Comparison of ENCODE assay signal across 15 cellular contexts in the genomic region with DNA sequence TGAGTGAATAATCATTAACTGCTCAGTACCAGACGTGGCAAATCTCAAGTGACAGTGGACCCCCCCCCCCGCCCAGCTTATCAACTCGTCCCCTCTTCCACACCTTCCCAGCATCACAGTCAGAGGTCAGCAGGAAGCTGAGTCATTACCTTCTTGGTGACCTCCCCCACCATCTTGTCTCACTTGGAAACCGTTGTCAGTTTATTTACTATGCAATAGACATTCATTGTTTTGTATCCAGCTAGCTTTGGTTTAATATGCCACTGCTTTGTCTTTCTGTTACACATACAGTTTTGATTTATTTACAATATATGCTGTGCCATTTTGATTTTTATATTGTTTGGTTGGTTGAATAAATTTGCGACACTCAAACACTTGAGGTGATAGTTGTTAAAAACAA.
A peak's percentile ranks its signal among the peaks of the same experiment; 100 is the strongest.
DNase-seq lines count a peak whose midpoint lies in the region; ATAC-seq and TF ChIP-seq lines count a peak whose summit lies in the region.
"Had no signal": no experiment of that assay in that cellular context is flagged by ENCODE, and none has a peak within 500 bp of the region (broad histone marks: within the 10 kb centered on the region; RNA-seq: fewer than 3 reads in every experiment).

No MANE protein-coding gene starts in this region.

- H3K4me3 ChIP-seq in fibroblast of mammary gland (ENCODE audit: control insufficient read depth, low read depth, low read length) (no peak overlapping the region), psoas muscle (no peak overlapping the region), thyroid gland (replicated peaks in 1 of 3) (no peak overlapping the region)
- H3K4me3 ChIP-seq: Peyer's patch, tibial nerve had no signal

- ATAC-seq in psoas muscle (peak; percentile 26 to 58 (median 39)), HG02885 (IDR thresholded peaks at IDR 0.05; ENCODE audit: poor library complexity, unreplicated experiment) (no peak), HG03135 (IDR thresholded peaks at IDR 0.05; ENCODE audit: unreplicated experiment) (no peak)
- ATAC-seq: activated T-cell treated with anti-CD3 and anti-CD28 coated beads, Interleukin-2, amount 50 U/mL, for 72 hours; T-helper 17 cell had no signal

- WGBS in psoas muscle, 3 donors: 55 to 64% (median 62%) methylated on average over 5 of the region's 5 CpGs
- 68 to 77% methylated on average over 5 of the region's 5 CpGs for WGBS in thyroid gland, 2 donors

- H3K27me3 ChIP-seq in psoas muscle (ENCODE audit: insufficient read depth in 3 of 3, low read length in 2 of 3): no peaks in the 10 kb centered on the region
- H3K27me3 ChIP-seq in thyroid gland: no peaks in the 10 kb centered on the region
- H3K27me3 ChIP-seq: Peyer's patch, tibial nerve had no signal

- peak overlapping the region; percentile 60 for H3K27ac ChIP-seq in psoas muscle
- no peak overlapping the region for H3K27ac ChIP-seq in thyroid gland
- H3K27ac ChIP-seq: HL-60, Peyer's patch, tibial nerve had no signal

- H3K4me1 ChIP-seq in psoas muscle (peaks cover 58% of the 10 kb centered on the region), thyroid gland (no peaks in the 10 kb centered on the region)
- H3K4me1 ChIP-seq: Peyer's patch had no signal

- no peak for TF ChIP-seq POLR2A in thyroid gland (IDR thresholded peaks at IDR 0.05)

- H3K36me3 ChIP-seq in psoas muscle (ENCODE audit: insufficient read depth in 1 of 2, low read depth in 1 of 2) (peaks cover 0 to 51% of the 10 kb centered on the region in 2 donors), thyroid gland (peaks cover 3 to 8% of the 10 kb centered on the region in 2 donors)
- H3K36me3 ChIP-seq: Peyer's patch had no signal

- DNase-seq in NCI-H146 (lab: John Stamatoyannopoulos, UW): peak; percentile 36
- no peak for DNase-seq in NCI-H146 treated with DMSO at 0.1 percent for 48 hours (lab: John Stamatoyannopoulos, UW; ENCODE audit: unreplicated experiment)
- DNase-seq in OCI-M1 (lab: John Stamatoyannopoulos, UW): peak; percentile 71
- DNase-seq in fibroblast of mammary gland (ENCODE audit: low read depth): peak; percentile 22
- no peak for DNase-seq in psoas muscle
- DNase-seq in thyroid gland: no peak
- DNase-seq: activated T-cell treated with anti-CD3 and anti-CD28 coated beads, Interleukin-2, amount 50 U/mL, for 72 hours; amniotic stem cell; NCI-H2227 treated with DMSO at 0.1 percent for 48 hours; Peyer's patch; T-helper 17 cell had no signal

- no peaks in the 10 kb centered on the region for H3K9me3 ChIP-seq in psoas muscle
- H3K9me3 ChIP-seq in thyroid gland: no peaks in the 10 kb centered on the region
- H3K9me3 ChIP-seq: Peyer's patch, tibial nerve had no signal

- TF ChIP-seq CTCF in fibroblast of mammary gland (conservative IDR thresholded peaks at IDR 0.05; ENCODE audit: control insufficient read depth, insufficient read depth, low read depth, low read length) (no peak), psoas muscle (IDR thresholded peaks at IDR 0.05) (no peak), thyroid gland (IDR thresholded peaks at IDR 0.05) (no peak)

- intact Hi-C loops in psoas muscle (cut with DNase I): no loop called here
- intact Hi-C loops in thyroid gland (cut with DNase I): no loop called here

Comparison
In these comparisons a context has a peak if more than half of its experiments do, and no peak if none do; other contexts are left out.
1. DNase-seq: peak in NCI-H146 (single experiment), OCI-M1 (single experiment) and fibroblast of mammary gland (single experiment); none in NCI-H146 treated with DMSO at 0.1 percent for 48 hours (single experiment), psoas muscle (0 of 2) and thyroid gland (0 of 2).
2. ATAC-seq: peak in psoas muscle (4 of 4); none in HG02885 (single experiment) and HG03135 (single experiment).